In genomic region chr22:25383892-25384291, GRCh38 we compare ENCODE assay signal across 17 cellular contexts.
DNase-seq lines count a peak whose midpoint lies in the region; ATAC-seq and TF ChIP-seq lines count a peak whose summit lies in the region.
"Had no signal": no experiment of that assay in that cellular context is flagged by ENCODE, and none has a peak within 500 bp of the region (broad histone marks: within the 10 kb centered on the region; RNA-seq: fewer than 3 reads in every experiment).

No MANE protein-coding gene starts in this region.

- no peak overlapping the region for H2BK120ac ChIP-seq in neuronal stem cell (ENCODE audit: low read depth, low read length)

- WGBS in neuronal stem cell (ENCODE audit: extremely low coverage in 2 of 2, insufficient read length in 2 of 2, insufficient replicate concordance in 1 of 2), 2 donors: no CpG with 5 or more reads among the region's 18 CpGs

- no peak for TF ChIP-seq CTCF in glutamatergic neuron (IDR thresholded peaks at IDR 0.05; ENCODE audit: partially characterized antibody, unreplicated experiment)
- no peak for TF ChIP-seq CTCF in breast epithelium (IDR thresholded peaks at IDR 0.05)

- H3K36me3 Mint-ChIP-seq in glutamatergic neuron (ENCODE audit: unreplicated experiment): no peaks in the 10 kb centered on the region

- H3K9ac ChIP-seq in BLaER1 (peak overlapping the region; percentile 29; the same call in 1 of the 2 replicates), NT2/D1 (ENCODE audit: insufficient read length, low read depth) (peak overlapping the region; percentile 26), neuronal stem cell (ENCODE audit: low read depth, low read length, poor library complexity) (peak overlapping the region; percentile 63)
- H3K9ac ChIP-seq: KMS-11 had no signal

- H3K27me3 ChIP-seq in BLaER1 (no peaks in the 10 kb centered on the region), NT2/D1 (ENCODE audit: insufficient read depth, insufficient read length) (no peaks in the 10 kb centered on the region), neuronal stem cell (ENCODE audit: control insufficient read depth in 3 of 3, insufficient read depth in 3 of 3, low read depth in 1 of 3, low read length in 3 of 3) (no peaks in the 10 kb centered on the region), breast epithelium (no peaks in the 10 kb centered on the region)
- H3K27me3 ChIP-seq: BE2C had no signal

- H3K79me1 ChIP-seq in neuronal stem cell (ENCODE audit: low read depth, low read length): peaks cover 4% of the 10 kb centered on the region

- peaks cover 5% of the 10 kb centered on the region for H3K9me3 Mint-ChIP-seq in glutamatergic neuron (ENCODE audit: unreplicated experiment)
- H3K9me3 Mint-ChIP-seq: CD4-positive, alpha-beta memory T cell; HFFc6 had no signal

- H3K18ac ChIP-seq in neuronal stem cell (ENCODE audit: low read length): peak overlapping the region; percentile 93

- H3K4ac ChIP-seq in neuronal stem cell (ENCODE audit: low read length): no peak overlapping the region

- peak overlapping the region; percentile 44 for H3K27ac Mint-ChIP-seq in glutamatergic neuron (ENCODE audit: unreplicated experiment)
- H3K27ac Mint-ChIP-seq: HFFc6 had no signal

- no peak overlapping the region for H4K8ac ChIP-seq in neuronal stem cell (ENCODE audit: low read depth, low read length)

- peak overlapping the region; percentile 30 for H2BK12ac ChIP-seq in neuronal stem cell (ENCODE audit: low read length)

- peaks cover 8% of the 10 kb centered on the region for H3K27me3 Mint-ChIP-seq in glutamatergic neuron (ENCODE audit: unreplicated experiment)
- H3K27me3 Mint-ChIP-seq: CD4-positive, alpha-beta memory T cell had no signal

- H3K4me2 ChIP-seq in BLaER1: peak overlapping the region; percentile 87
- no peak overlapping the region for H3K4me2 ChIP-seq in neuronal stem cell (ENCODE audit: insufficient read depth, low read length, poor library complexity, severe bottlenecking)
- H3K4me2 ChIP-seq: KMS-11 had no signal

- ATAC-seq in HG02970 (IDR thresholded peaks at IDR 0.05; ENCODE audit: low FRiP score, unreplicated experiment): no peak

- H3K4me1 ChIP-seq in BLaER1: peaks cover 78% of the 10 kb centered on the region
- H3K4me1 ChIP-seq in NT2/D1 (ENCODE audit: insufficient read depth, insufficient read length): peaks cover 4% of the 10 kb centered on the region
- H3K4me1 ChIP-seq in neuronal stem cell (ENCODE audit: control insufficient read depth in 2 of 2, insufficient read depth in 1 of 2, low read depth in 1 of 2, low read length in 2 of 2): peaks cover 20 to 28% of the 10 kb centered on the region in 2 donors
- no peaks in the 10 kb centered on the region for H3K4me1 ChIP-seq in breast epithelium
- H3K4me1 ChIP-seq: BE2C had no signal

- H2AFZ ChIP-seq in neuronal stem cell (ENCODE audit: low read length): no peak overlapping the region

- H2AK5ac ChIP-seq in neuronal stem cell (ENCODE audit: low read depth, low read length): peak overlapping the region; percentile 53

- H2BK5ac ChIP-seq in neuronal stem cell (ENCODE audit: low read length): no peak overlapping the region

- intact Hi-C loops in breast epithelium (cut with DNase I; ENCODE audit: low total_unique reads): no loop called here

- peak overlapping the region; percentile 75 for H3K23ac ChIP-seq in neuronal stem cell (ENCODE audit: low read depth, low read length, poor library complexity)

- peak overlapping the region; percentile 16 for H2BK15ac ChIP-seq in neuronal stem cell (ENCODE audit: low read length)

- peak overlapping the region; percentile 75 for H3K14ac ChIP-seq in neuronal stem cell (ENCODE audit: low read length)

- H3K4me3 Mint-ChIP-seq in glutamatergic neuron (ENCODE audit: unreplicated experiment): no peak overlapping the region
- H3K4me3 Mint-ChIP-seq: CD4-positive, alpha-beta memory T cell; HFFc6 had no signal

- TF ChIP-seq POLR2A in breast epithelium (IDR thresholded peaks at IDR 0.05): no peak

- peaks cover 28% of the 10 kb centered on the region for H3K4me1 Mint-ChIP-seq in glutamatergic neuron (ENCODE audit: low read depth, unreplicated experiment)

- H3K36me3 ChIP-seq in BLaER1 (peaks cover 46% of the 10 kb centered on the region), NT2/D1 (ENCODE audit: insufficient read depth, insufficient read length, low read length) (no peaks in the 10 kb centered on the region), neuronal stem cell (replicated peaks in 1 of 2; ENCODE audit: control insufficient read depth in 2 of 2, insufficient read depth in 2 of 2, low read length in 2 of 2) (peaks cover 4 to 9% of the 10 kb centered on the region in 2 donors), breast epithelium (no peaks in the 10 kb centered on the region)

- no peak overlapping the region for H4K91ac ChIP-seq in neuronal stem cell (ENCODE audit: low read depth, low read length, poor library complexity)

- DNase-seq in NT2/D1 (ENCODE audit: low read depth, low spot score) (no peak), glutamatergic neuron (no peak), neuronal stem cell (ENCODE audit: low spot score) (no peak), breast epithelium (ENCODE audit: low spot score in 2 of 2) (no peak), mucosa of gallbladder (ENCODE audit: low spot score) (no peak)
- DNase-seq: BE2C; CD4-positive, alpha-beta memory T cell; HFFc6; NCI-H187; NCI-H2107; NCI-H2227 treated with DMSO at 0.1 percent for 48 hours; NCI-H510A treated with DMSO at 0.1 percent for 48 hours; NCI-H82; SHP77 had no signal

- peaks cover 100% of the 10 kb centered on the region for H4K20me1 ChIP-seq in BLaER1

- H3K27ac ChIP-seq in BLaER1 (peak overlapping the region; percentile 68), neuronal stem cell (replicated peaks; ENCODE audit: low read length) (peak overlapping the region; percentile 8), breast epithelium (no peak overlapping the region)
- H3K27ac ChIP-seq: KMS-11 had no signal

- H3K4me3 ChIP-seq in BLaER1 (no peak overlapping the region), NT2/D1 (ENCODE audit: insufficient read length, low read depth) (no peak overlapping the region), neuronal stem cell (ENCODE audit: low read length in 2 of 2) (no peak overlapping the region), breast epithelium (no peak overlapping the region)

- H3K9me3 ChIP-seq in BLaER1 (no peaks in the 10 kb centered on the region), NT2/D1 (ENCODE audit: insufficient read depth, low read length) (no peaks in the 10 kb centered on the region), neuronal stem cell (replicated peaks in 1 of 2; ENCODE audit: control insufficient read depth in 2 of 2, insufficient read depth in 1 of 2, low read depth in 1 of 2, low read length in 2 of 2) (no peaks in the 10 kb centered on the region), breast epithelium (no peaks in the 10 kb centered on the region)
- H3K9me3 ChIP-seq: BE2C had no signal

Comparison
In these comparisons a context has a peak if more than half of its experiments do, and no peak if none do; other contexts are left out.
1. H3K27ac ChIP-seq: peak in BLaER1 (single experiment) and neuronal stem cell (single experiment); none in breast epithelium (0 of 2).
2. Peak in every context shown above with its lines, with median percentiles within 50 percentile points of each other: H3K9ac ChIP-seq.